In genomic region chr14:25622752-25623151, GRCh38 we compare ENCODE assay signal across 25 cellular contexts.
DNase-seq lines count a peak whose midpoint lies in the region; ATAC-seq and TF ChIP-seq lines count a peak whose summit lies in the region.
"Had no signal": no experiment of that assay in that cellular context is flagged by ENCODE, and none has a peak within 500 bp of the region (broad histone marks: within the 10 kb centered on the region; RNA-seq: fewer than 3 reads in every experiment).

No MANE protein-coding gene starts in this region.

- no peak overlapping the region for H3K27ac ChIP-seq in right lobe of liver
- H3K27ac ChIP-seq: BLaER1, epithelial cell of prostate, GM23248, testis had no signal

- intact Hi-C loops in right lobe of liver (cut with DNase I) = no loop called here

- TF ChIP-seq CTCF in right lobe of liver (IDR thresholded peaks at IDR 0.05) = no peak

- no peak overlapping the region for H3K4me3 ChIP-seq in right lobe of liver
- H3K4me3 ChIP-seq: BLaER1, GM23248, testis had no signal

- H3K27ac Mint-ChIP-seq in activated naive CD4-positive, alpha-beta T cell treated with anti-CD3 and anti-CD28 coated beads, Interleukin-2, amount 10 ng/mL, durations not matched to agents 7 days and 5 days = no peak overlapping the region
- H3K27ac Mint-ChIP-seq: activated CD4-positive, alpha-beta T cell treated with anti-CD3 and anti-CD28 coated beads, Interleukin-2, amount 10 ng/mL, durations not matched to agents 7 days and 5 days; activated naive CD4-positive, alpha-beta T cell treated with anti-CD3 and anti-CD28 coated beads for 36 hours; activated T-helper 1 cell treated with anti-CD3 and anti-CD28 coated beads, Interleukin-12 subunit alpha, Interleukin-12 subunit beta, Interleukin-2, Interleukin-4 antibody, amounts not matched to agents 30 ng/mL and 10 ng/mL and 1 ng/mL, durations not matched to agents 14 hours and 24 hours and 36 hours; HFFc6; naive thymus-derived CD8-positive, alpha-beta T cell had no signal

- WGBS in right lobe of liver (ENCODE audit: insufficient coverage, low coverage, low lambda C conversion rate, missing lambda C conversion rate) = 10% methylated on average over 1 of the region's 1 CpG

- TF ChIP-seq POLR2A in right lobe of liver (IDR thresholded peaks at IDR 0.05) = no peak

- H3K4me3 Mint-ChIP-seq in activated naive CD4-positive, alpha-beta T cell treated with anti-CD3 and anti-CD28 coated beads, Interleukin-2, amount 10 ng/mL, durations not matched to agents 7 days and 5 days = no peak overlapping the region
- H3K4me3 Mint-ChIP-seq: activated CD4-positive, alpha-beta T cell treated with anti-CD3 and anti-CD28 coated beads, Interleukin-2, amount 10 ng/mL, durations not matched to agents 7 days and 5 days; activated naive CD4-positive, alpha-beta T cell treated with anti-CD3 and anti-CD28 coated beads for 36 hours; activated T-helper 1 cell treated with anti-CD3 and anti-CD28 coated beads, Interleukin-12 subunit alpha, Interleukin-12 subunit beta, Interleukin-2, Interleukin-4 antibody, amounts not matched to agents 30 ng/mL and 10 ng/mL and 1 ng/mL, durations not matched to agents 14 hours and 24 hours and 36 hours; HFFc6; naive thymus-derived CD8-positive, alpha-beta T cell had no signal

- CTCF ChIA-PET in activated naive CD4-positive, alpha-beta T cell treated with anti-CD3 and anti-CD28 coated beads, Interleukin-2, amount 10 ng/mL, durations not matched to agents 7 days and 5 days (lab: Charles Lee) = no interaction called here

- H3K27me3 ChIP-seq in right lobe of liver = no peaks in the 10 kb centered on the region
- H3K27me3 ChIP-seq: BLaER1, testis had no signal

- H3K9me3 ChIP-seq in right lobe of liver = no peaks in the 10 kb centered on the region
- H3K9me3 ChIP-seq: testis had no signal

- H3K9me3 Mint-ChIP-seq in activated naive CD4-positive, alpha-beta T cell treated with anti-CD3 and anti-CD28 coated beads, Interleukin-2, amount 10 ng/mL, durations not matched to agents 7 days and 5 days = peaks cover 24% of the 10 kb centered on the region

- H3K27me3 Mint-ChIP-seq in activated naive CD4-positive, alpha-beta T cell treated with anti-CD3 and anti-CD28 coated beads, Interleukin-2, amount 10 ng/mL, durations not matched to agents 7 days and 5 days = no peaks in the 10 kb centered on the region
- H3K27me3 Mint-ChIP-seq: activated CD4-positive, alpha-beta T cell treated with anti-CD3 and anti-CD28 coated beads, Interleukin-2, amount 10 ng/mL, durations not matched to agents 7 days and 5 days; naive thymus-derived CD8-positive, alpha-beta T cell had no signal

- DNase-seq in DMS53 treated with DMSO at 0.1 percent for 48 hours (lab: John Stamatoyannopoulos, UW; ENCODE audit: unreplicated experiment) = peak; percentile 65
- DNase-seq in NCI-H187 (lab: John Stamatoyannopoulos, UW) = peak; percentile 16 to 39
- DNase-seq in NCI-H69 (lab: John Stamatoyannopoulos, UW) = peak; percentile 35
- DNase-seq in iPS-NIHi11 (ENCODE audit: low spot score) = peak; percentile 21
- no peak for DNase-seq in C1 segment of cervical spinal cord (lab: John Stamatoyannopoulos, UW)
- no peak for DNase-seq in HPDE6-E6E7 (ENCODE audit: extremely low spot score)
- DNase-seq in activated naive CD4-positive, alpha-beta T cell treated with anti-CD3 and anti-CD28 coated beads, Interleukin-2, amount 10 ng/mL, durations not matched to agents 7 days and 5 days = no peak
- DNase-seq in right lobe of liver = no peak
- DNase-seq: activated CD4-positive, alpha-beta T cell treated with anti-CD3 and anti-CD28 coated beads, Interleukin-2, amount 10 ng/mL, durations not matched to agents 7 days and 5 days; activated naive CD4-positive, alpha-beta T cell treated with anti-CD3 and anti-CD28 coated beads for 36 hours; glutamatergic neuron; GM23248; HFFc6; Karpas-422; midbrain; naive thymus-derived CD8-positive, alpha-beta T cell; NCI-H2107; NCI-H526 treated with DMSO at 0.1 percent for 48 hours; occipital lobe; RPMI8226; stimulated activated naive CD8-positive, alpha-beta T cell treated with anti-CD3 and anti-CD28 coated beads, Interleukin-15, Interleukin-2, amounts not matched to agents 100 U/mL and 50 U/mL, for 24 hours; testis had no signal

- H3K36me3 Mint-ChIP-seq in activated naive CD4-positive, alpha-beta T cell treated with anti-CD3 and anti-CD28 coated beads, Interleukin-2, amount 10 ng/mL, durations not matched to agents 7 days and 5 days = no peaks in the 10 kb centered on the region
- H3K36me3 Mint-ChIP-seq: naive thymus-derived CD8-positive, alpha-beta T cell had no signal

- no peaks in the 10 kb centered on the region for H3K4me1 Mint-ChIP-seq in activated naive CD4-positive, alpha-beta T cell treated with anti-CD3 and anti-CD28 coated beads, Interleukin-2, amount 10 ng/mL, durations not matched to agents 7 days and 5 days
- H3K4me1 Mint-ChIP-seq: activated CD4-positive, alpha-beta T cell treated with anti-CD3 and anti-CD28 coated beads, Interleukin-2, amount 10 ng/mL, durations not matched to agents 7 days and 5 days; naive thymus-derived CD8-positive, alpha-beta T cell had no signal

- H3K36me3 ChIP-seq in right lobe of liver = no peaks in the 10 kb centered on the region
- H3K36me3 ChIP-seq: BLaER1 had no signal

- ATAC-seq in right lobe of liver = no peak
- ATAC-seq: naive thymus-derived CD8-positive, alpha-beta T cell; stimulated activated naive CD8-positive, alpha-beta T cell treated with anti-CD3 and anti-CD28 coated beads, Interleukin-15, Interleukin-2, amounts not matched to agents 100 U/mL and 50 U/mL, for 24 hours had no signal

- no peaks in the 10 kb centered on the region for H3K4me1 ChIP-seq in right lobe of liver
- H3K4me1 ChIP-seq: BLaER1, testis had no signal

Comparison
In these comparisons a context has a peak if more than half of its experiments do, and no peak if none do; other contexts are left out.
1. DNase-seq: peak in DMS53 treated with DMSO at 0.1 percent for 48 hours (single experiment), NCI-H187 (2 of 2), NCI-H69 (single experiment) and iPS-NIHi11 (single experiment); none in C1 segment of cervical spinal cord (0 of 14), HPDE6-E6E7 (single experiment), activated naive CD4-positive, alpha-beta T cell treated with anti-CD3 and anti-CD28 coated beads, Interleukin-2, amount 10 ng/mL, durations not matched to agents 7 days and 5 days (single experiment) and right lobe of liver (0 of 3).